In genomic region chr12:132601171-132601883, GRCh38 we compare ENCODE assay signal across 2 cellular contexts.
TF ChIP-seq lines count a peak whose summit lies in the region.

No MANE protein-coding gene starts in this region.

TF ChIP-seq in SK-N-SH, 30 proteins besides CTCF, POLR2A, EP300 and RAD21 (continued from another document):
- TF ChIP-seq YY1 (IDR thresholded peaks at IDR 0.05; ENCODE audit: low read depth) (no peak), MEF2A (IDR thresholded peaks at IDR 0.05; ENCODE audit: borderline replicate concordance, low read depth) (no peak)

TF ChIP-seq in SK-N-SH treated with all-trans-retinoic acid at 6 μM for 48 hours, 23 proteins besides CTCF, POLR2A, EP300 and RAD21 (continued from another document):
- TF ChIP-seq TCF4 (CRISPR knock-in tag; IDR thresholded peaks at IDR 0.05; ENCODE audit: borderline replicate concordance) (no peak), GLIS3 (CRISPR knock-in tag; IDR thresholded peaks at IDR 0.05) (no peak), RARB (CRISPR knock-in tag; IDR thresholded peaks at IDR 0.05) (no peak), ZNF70 (CRISPR knock-in tag; IDR thresholded peaks at IDR 0.05) (no peak), ZNF565 (CRISPR knock-in tag; conservative IDR thresholded peaks at IDR 0.05; ENCODE audit: low read depth) (no peak), BACH2 (CRISPR knock-in tag; IDR thresholded peaks at IDR 0.05; ENCODE audit: borderline replicate concordance) (no peak), PPARA (CRISPR knock-in tag; IDR thresholded peaks at IDR 0.05; ENCODE audit: borderline replicate concordance) (no peak), ISL1 (CRISPR knock-in tag; IDR thresholded peaks at IDR 0.05) (no peak), ZFP30 (CRISPR knock-in tag; IDR thresholded peaks at IDR 0.05) (no peak), CSDC2 (CRISPR knock-in tag; IDR thresholded peaks at IDR 0.05) (no peak), TOX (CRISPR knock-in tag; IDR thresholded peaks at IDR 0.05; ENCODE audit: borderline replicate concordance) (no peak)
